Comparison of ENCODE assay signal across 8 cellular contexts in genomic region chr5:148457183-148457620, GRCh38.
A peak's percentile ranks its signal among the peaks of the same experiment; 100 is the strongest.
DNase-seq lines count a peak whose midpoint lies in the region; ATAC-seq and TF ChIP-seq lines count a peak whose summit lies in the region.

No MANE protein-coding gene starts in this region.

- DNase-seq in ACHN = peak; percentile 22
- peak; percentile 57 for DNase-seq in HT-29 (ENCODE audit: low spot score)
- DNase-seq in SW480 (ENCODE audit: low spot score) = peak; percentile 16
- DNase-seq in kidney epithelial cell (ENCODE audit: low read depth) = no peak
- no peak for DNase-seq in GM03348 (ENCODE audit: low spot score)

- no peaks in the 10 kb centered on the region for H3K27me3 ChIP-seq in kidney epithelial cell (ENCODE audit: control insufficient read depth, insufficient read depth, low read length)
- H3K27me3 ChIP-seq in gastroesophageal sphincter = no peaks in the 10 kb centered on the region

- TF ChIP-seq CTCF in kidney epithelial cell (IDR thresholded peaks at IDR 0.05; ENCODE audit: insufficient read depth, low read length, poor library complexity, severe bottlenecking) (peak; percentile 62), gastroesophageal sphincter (IDR thresholded peaks at IDR 0.05) (no peak)

- no peaks in the 10 kb centered on the region for H3K4me1 ChIP-seq in gastroesophageal sphincter

- in situ Hi-C loops in ACHN (cut with HindIII; ENCODE audit: low pct_ligation_motif_present, low pct_unique_long_range_greater_than_20kb, low sequenced_read_pairs) = no loop called here

- TF ChIP-seq POLR2A in gastroesophageal sphincter (IDR thresholded peaks at IDR 0.05) = no peak

- ATAC-seq in GM18867 (IDR thresholded peaks at IDR 0.05; ENCODE audit: unreplicated experiment) (peak; percentile 78), gastroesophageal sphincter (no peak), GM18870 (IDR thresholded peaks at IDR 0.05; ENCODE audit: unreplicated experiment) (no peak)

- no peak overlapping the region for H3K27ac ChIP-seq in gastroesophageal sphincter

- no peaks in the 10 kb centered on the region for H3K9me3 ChIP-seq in gastroesophageal sphincter

- WGBS in gastroesophageal sphincter (ENCODE audit: low coverage in 1 of 2), 2 donors = 49 to 74% methylated on average over 5 of the region's 5 CpGs

- no peak for TF ChIP-seq EP300 in gastroesophageal sphincter (IDR thresholded peaks at IDR 0.05)

- H3K4me3 ChIP-seq in kidney epithelial cell (ENCODE audit: low read depth, low read length) = no peak overlapping the region
- H3K4me3 ChIP-seq in gastroesophageal sphincter = no peak overlapping the region

- H3K36me3 ChIP-seq in kidney epithelial cell (ENCODE audit: control insufficient read depth, insufficient read depth, low read length) = no peaks in the 10 kb centered on the region
- H3K36me3 ChIP-seq in gastroesophageal sphincter = no peaks in the 10 kb centered on the region

Comparison
In these comparisons a context has a peak if more than half of its experiments do, and no peak if none do; other contexts are left out.
1. DNase-seq: peak in ACHN (single experiment), HT-29 (single experiment) and SW480 (single experiment); none in kidney epithelial cell (single experiment) and GM03348 (single experiment).